22 cellular contexts compared by ENCODE assay signal in the genomic region with DNA sequence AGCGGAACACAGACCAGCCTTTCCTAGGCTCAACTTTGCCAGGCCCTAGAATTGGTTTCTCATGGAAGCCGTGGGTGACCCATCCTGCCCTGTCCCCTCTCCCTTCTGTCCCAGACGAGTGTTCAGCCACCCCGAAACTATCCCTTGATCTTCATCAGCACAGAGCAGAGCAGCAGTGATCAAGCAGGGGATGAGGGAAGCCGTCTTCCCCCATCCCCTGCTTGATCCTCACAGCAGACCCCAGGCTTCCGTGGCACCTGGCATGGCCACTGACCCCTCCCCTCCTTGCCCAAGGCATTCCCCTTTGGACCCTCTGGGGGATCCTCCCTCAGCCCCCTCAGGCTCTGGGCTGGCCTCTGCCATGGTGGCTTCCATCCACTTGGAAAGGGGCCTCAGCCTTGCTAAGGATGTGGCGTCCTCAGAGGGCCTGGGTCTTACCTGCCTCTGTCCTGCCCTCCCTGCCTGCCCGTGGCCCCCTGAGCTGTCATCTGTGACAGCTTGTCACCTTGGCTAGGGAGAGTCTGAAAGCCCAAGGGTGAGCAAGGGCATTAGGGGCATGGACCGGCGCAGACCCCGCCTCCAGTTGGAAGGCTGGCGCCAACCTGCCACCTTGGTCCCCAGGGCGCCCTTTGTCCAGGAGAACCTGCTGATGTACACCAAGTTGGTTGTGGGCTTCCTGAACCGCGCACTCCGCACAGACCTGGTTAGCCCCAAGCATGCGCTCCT. TPM values are rescaled to one million over a fixed set of nuclear protein-coding genes. Genes with fewer than 3 reads are reported as not detected.
DNase-seq lines count a peak whose midpoint lies in the region; ATAC-seq and TF ChIP-seq lines count a peak whose summit lies in the region.
"Had no signal": no experiment of that assay in that cellular context is flagged by ENCODE, and none has a peak within 500 bp of the region (broad histone marks: within the 10 kb centered on the region; RNA-seq: fewer than 3 reads in every experiment).

No MANE protein-coding gene starts in this region.

- H3K27me3 ChIP-seq in RWPE2 (ENCODE audit: insufficient read depth, poor library complexity, severe bottlenecking): no peaks in the 10 kb centered on the region
- H3K27me3 ChIP-seq in HAP-1 (ENCODE audit: low read depth): no peaks in the 10 kb centered on the region
- no peaks in the 10 kb centered on the region for H3K27me3 ChIP-seq in hepatocyte
- H3K27me3 ChIP-seq: Peyer's patch had no signal

- H3K9me3 Mint-ChIP-seq in activated CD4-positive, alpha-beta T cell treated with anti-CD3 and anti-CD28 coated beads for 36 hours (ENCODE audit: low read depth): no peaks in the 10 kb centered on the region
- H3K9me3 Mint-ChIP-seq in stimulated activated effector memory CD8-positive, alpha-beta T cell treated with anti-CD3 and anti-CD28 coated beads, Interleukin-12 subunit alpha, Interleukin-12 subunit beta, amount 100 ng/mL, for 72 hours: no peaks in the 10 kb centered on the region

- H3K27me3 Mint-ChIP-seq in activated CD4-positive, alpha-beta T cell treated with anti-CD3 and anti-CD28 coated beads for 36 hours: no peaks in the 10 kb centered on the region

- no peaks in the 10 kb centered on the region for H3K9me2 ChIP-seq in hepatocyte (replicated peaks; ENCODE audit: insufficient read depth)

- in situ Hi-C loops in HAP-1 (cut with MboI; ENCODE audit: low sequenced_read_pairs): loop anchor here (25.0 kb wide), 1 partner anchor 380 kb away; no protein-coding TSS in a partner anchor

- POLR2A ChIA-PET in activated CD4-positive, alpha-beta T cell treated with anti-CD3 and anti-CD28 coated beads for 36 hours (lab: Charles Lee): no interaction called here

- no peak for DNase-seq in activated CD4-positive, alpha-beta T cell treated with anti-CD3 and anti-CD28 coated beads for 36 hours
- no peak for DNase-seq in activated CD4-positive, alpha-beta T cell treated with anti-CD3 and anti-CD28 coated beads, Interleukin-2, amount 50 U/mL, for 4 hours
- DNase-seq in RWPE2 (ENCODE audit: low spot score) (peak; percentile 30), mesenteric fat pad (ENCODE audit: low spot score) (peak; percentile 81), GDM1 (lab: John Stamatoyannopoulos, UW) (no peak), HAP-1 (ENCODE audit: low spot score in 2 of 2) (no peak), hepatocyte (ENCODE audit: low spot score) (no peak)
- DNase-seq in stimulated activated effector memory CD8-positive, alpha-beta T cell treated with anti-CD3 and anti-CD28 coated beads, Interleukin-12 subunit alpha, Interleukin-12 subunit beta, amount 100 ng/mL, for 72 hours (ENCODE audit: low spot score in 2 of 2): no peak
- DNase-seq: DMS79 treated with DMSO at 0.1 percent for 48 hours; MM.1S; NCI-H1092; NCI-H1436 treated with DMSO at 0.1 percent for 48 hours; NCI-H2029 treated with DMSO at 0.1 percent for 48 hours; NK-92 treated with Interleukin-12 subunit alpha and Interleukin-12 subunit beta, amount 100 ng/mL, for 24 hours had no signal

- H3K27ac Mint-ChIP-seq in activated CD4-positive, alpha-beta T cell treated with anti-CD3 and anti-CD28 coated beads for 36 hours: peak overlapping the region; percentile 19
- peak overlapping the region; percentile 48 for H3K27ac Mint-ChIP-seq in stimulated activated effector memory CD8-positive, alpha-beta T cell treated with anti-CD3 and anti-CD28 coated beads, Interleukin-12 subunit alpha, Interleukin-12 subunit beta, amount 100 ng/mL, for 72 hours

- H3K9me3 ChIP-seq in RWPE2 (ENCODE audit: severe bottlenecking) (no peaks in the 10 kb centered on the region), HAP-1 (no peaks in the 10 kb centered on the region), hepatocyte (ENCODE audit: low read depth) (no peaks in the 10 kb centered on the region)
- H3K9me3 ChIP-seq: Peyer's patch had no signal

- H3K4me3 ChIP-seq in RWPE2 (ENCODE audit: severe bottlenecking): no peak overlapping the region
- no peak overlapping the region for H3K4me3 ChIP-seq in HAP-1
- H3K4me3 ChIP-seq in hepatocyte: no peak overlapping the region
- H3K4me3 ChIP-seq: Peyer's patch had no signal

- H3K4me2 ChIP-seq in hepatocyte: no peak overlapping the region

- H2AFZ ChIP-seq in hepatocyte: no peak overlapping the region

- no peaks in the 10 kb centered on the region for H3K4me1 Mint-ChIP-seq in activated CD4-positive, alpha-beta T cell treated with anti-CD3 and anti-CD28 coated beads for 36 hours
- peaks cover 19% of the 10 kb centered on the region for H3K4me1 Mint-ChIP-seq in stimulated activated effector memory CD8-positive, alpha-beta T cell treated with anti-CD3 and anti-CD28 coated beads, Interleukin-12 subunit alpha, Interleukin-12 subunit beta, amount 100 ng/mL, for 72 hours
- H3K4me1 Mint-ChIP-seq: CD14-positive monocyte had no signal

- 96% methylated on average over 17 of the region's 17 CpGs for WGBS in hepatocyte (ENCODE audit: low lambda C conversion rate, missing lambda C conversion rate)

- H3K36me3 ChIP-seq in RWPE2 (ENCODE audit: low read depth) (no peaks in the 10 kb centered on the region), HAP-1 (replicated peaks) (no peaks in the 10 kb centered on the region), hepatocyte (replicated peaks; ENCODE audit: insufficient read depth, low read depth) (no peaks in the 10 kb centered on the region)

- H3K4me1 ChIP-seq in RWPE2 (ENCODE audit: insufficient read depth, poor library complexity, severe bottlenecking): no peaks in the 10 kb centered on the region
- no peaks in the 10 kb centered on the region for H3K4me1 ChIP-seq in HAP-1
- no peaks in the 10 kb centered on the region for H3K4me1 ChIP-seq in hepatocyte (ENCODE audit: insufficient read depth)
- H3K4me1 ChIP-seq: Peyer's patch had no signal

- H3K36me3 Mint-ChIP-seq in activated CD4-positive, alpha-beta T cell treated with anti-CD3 and anti-CD28 coated beads for 36 hours (ENCODE audit: low read depth): peaks cover 15% of the 10 kb centered on the region
- peaks cover 75% of the 10 kb centered on the region for H3K36me3 Mint-ChIP-seq in stimulated activated effector memory CD8-positive, alpha-beta T cell treated with anti-CD3 and anti-CD28 coated beads, Interleukin-12 subunit alpha, Interleukin-12 subunit beta, amount 100 ng/mL, for 72 hours

- intact Hi-C loops in activated CD4-positive, alpha-beta T cell treated with anti-CD3 and anti-CD28 coated beads for 36 hours (cut with DNase I, micrococcal nuclease): no loop called here

- H3K4me3 Mint-ChIP-seq in activated CD4-positive, alpha-beta T cell treated with anti-CD3 and anti-CD28 coated beads for 36 hours: no peak overlapping the region
- no peak overlapping the region for H3K4me3 Mint-ChIP-seq in stimulated activated effector memory CD8-positive, alpha-beta T cell treated with anti-CD3 and anti-CD28 coated beads, Interleukin-12 subunit alpha, Interleukin-12 subunit beta, amount 100 ng/mL, for 72 hours
- H3K4me3 Mint-ChIP-seq: CD14-positive monocyte had no signal

- no peak for TF ChIP-seq CTCF in RWPE2 (IDR thresholded peaks at IDR 0.05; ENCODE audit: poor library complexity, severe bottlenecking)
- no peak for TF ChIP-seq CTCF in hepatocyte (IDR thresholded peaks at IDR 0.05; ENCODE audit: poor library complexity)

- CTCF ChIA-PET in activated CD4-positive, alpha-beta T cell treated with anti-CD3 and anti-CD28 coated beads for 36 hours (lab: Charles Lee): no interaction called here

- no peak overlapping the region for H3K27ac ChIP-seq in RWPE2 (ENCODE audit: poor library complexity, severe bottlenecking)
- H3K27ac ChIP-seq in hepatocyte: no peak overlapping the region
- H3K27ac ChIP-seq: 22Rv1, HL-60, Peyer's patch had no signal

- no peaks in the 10 kb centered on the region for H4K20me1 ChIP-seq in hepatocyte (ENCODE audit: insufficient read depth, poor library complexity, severe bottlenecking)

- H3K79me2 ChIP-seq in hepatocyte: no peaks in the 10 kb centered on the region

- no peak for ATAC-seq in activated CD4-positive, alpha-beta T cell treated with anti-CD3 and anti-CD28 coated beads for 36 hours
- ATAC-seq in RWPE2 (ENCODE audit: low read depth): no peak
- ATAC-seq in stimulated activated effector memory CD8-positive, alpha-beta T cell treated with anti-CD3 and anti-CD28 coated beads, Interleukin-12 subunit alpha, Interleukin-12 subunit beta, amount 100 ng/mL, for 72 hours: no peak

RNA-seq across cellular contexts. Expression of a gene that starts 10.4 kb away (rescaled TPM):
- total RNA-seq in activated CD4-positive, alpha-beta T cell treated with anti-CD3 and anti-CD28 coated beads for 36 hours: 1 to 10 TPM; 3.0 to 3.5 TPM
- 0.96 TPM for total RNA-seq in mesenteric fat pad
- 9.4 and 10.6 TPM in 2 replicates for total RNA-seq in hepatocyte
- 8.0 and 9.0 TPM in 2 replicates for polyA plus RNA-seq in hepatocyte
- total RNA-seq: HT1080 had no signal
- polyA plus RNA-seq: CD14-positive monocyte had no signal

RNA-seq across cellular contexts. Expression of a gene that starts 25.1 kb away (rescaled TPM):
- 100 to 1,000 TPM in 1 of 2 experiments, 10 to 100 TPM in 1; 69.9 to 110 TPM for total RNA-seq in activated CD4-positive, alpha-beta T cell treated with anti-CD3 and anti-CD28 coated beads for 36 hours
- total RNA-seq in mesenteric fat pad (37.3 TPM), hepatocyte (118 TPM in 2 replicates)
- 211 TPM in 2 replicates for polyA plus RNA-seq in hepatocyte

RNA-seq across cellular contexts. Expression of a gene that starts 41.4 kb away (rescaled TPM):
- not detected for total RNA-seq in activated CD4-positive, alpha-beta T cell treated with anti-CD3 and anti-CD28 coated beads for 36 hours
- not detected for total RNA-seq in mesenteric fat pad
- 104 and 126 TPM in 2 replicates for total RNA-seq in hepatocyte
- polyA plus RNA-seq in hepatocyte: 65.1 and 86.7 TPM in 2 replicates
- total RNA-seq: H4, NCI-H460 had no signal
- polyA plus RNA-seq: AG04450, CD14-positive monocyte had no signal

Comparison
In these comparisons a context has a peak if more than half of its experiments do, and no peak if none do; other contexts are left out.
1. DNase-seq: peak in RWPE2 (single experiment) and mesenteric fat pad (single experiment); none in activated CD4-positive, alpha-beta T cell treated with anti-CD3 and anti-CD28 coated beads for 36 hours (single experiment), activated CD4-positive, alpha-beta T cell treated with anti-CD3 and anti-CD28 coated beads, Interleukin-2, amount 50 U/mL, for 4 hours (0 of 2), stimulated activated effector memory CD8-positive, alpha-beta T cell treated with anti-CD3 and anti-CD28 coated beads, Interleukin-12 subunit alpha, Interleukin-12 subunit beta, amount 100 ng/mL, for 72 hours (0 of 2), GDM1 (single experiment), HAP-1 (0 of 2) and hepatocyte (single experiment).
2. RNA of a gene that starts 41.4 kb away (total RNA-seq): 104 to 126 TPM in hepatocyte; not detected in activated CD4-positive, alpha-beta T cell treated with anti-CD3 and anti-CD28 coated beads for 36 hours and not detected in mesenteric fat pad (single experiment); every median in the first group is over 100 times any median in the second.